In the genomic region with DNA sequence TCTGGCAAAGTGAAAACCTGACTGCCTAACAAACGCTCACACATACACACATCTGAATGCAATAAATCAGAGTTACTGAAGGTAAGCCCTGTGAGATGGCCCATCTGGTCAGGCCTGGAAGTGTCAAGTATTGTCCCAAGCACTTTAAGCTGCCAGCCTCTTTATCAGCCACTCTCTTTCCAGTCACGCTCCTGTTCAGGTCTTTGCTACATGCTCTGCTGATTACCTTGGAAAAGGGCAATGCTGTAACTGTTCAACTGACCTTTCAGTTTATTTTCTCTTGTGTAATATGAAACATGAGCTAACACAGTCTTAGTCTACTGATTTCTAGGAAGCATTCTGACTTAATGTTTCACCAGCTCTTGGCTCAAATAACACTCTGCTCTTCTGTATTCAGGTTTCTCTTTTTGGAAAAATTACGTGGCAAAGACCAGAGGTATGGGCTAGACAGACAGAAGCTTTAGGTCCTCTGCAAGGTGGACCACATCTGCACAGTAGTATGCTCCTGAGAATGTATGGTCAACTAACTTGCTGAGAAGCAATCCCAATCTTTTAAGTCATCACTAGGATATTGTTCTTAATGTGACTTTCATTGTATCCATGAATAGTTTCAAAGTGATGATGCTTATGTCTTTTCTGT, we compare ENCODE assay signal across 10 cellular contexts. TPM values are rescaled to one million over a fixed set of nuclear protein-coding genes. Genes with fewer than 3 reads are reported as not detected.
DNase-seq lines count a peak whose midpoint lies in the region; ATAC-seq and TF ChIP-seq lines count a peak whose summit lies in the region.
"Had no signal": no experiment of that assay in that cellular context is flagged by ENCODE, and none has a peak within 500 bp of the region (broad histone marks: within the 10 kb centered on the region; RNA-seq: fewer than 3 reads in every experiment).

No MANE protein-coding gene starts in this region.

- peak; percentile 15 for ATAC-seq in left colon
- ATAC-seq in T-helper 17 cell = no peak

- POLR2A ChIA-PET in MCF 10A (lab: Yijun Ruan, JAX) = interaction anchor here (0.7 to 1.0 kb wide), 3 partner anchors 22 to 29 kb away, joined by 3 to 4 read pairs (median 4); no protein-coding TSS in a partner anchor

- H3K36me3 Mint-ChIP-seq in MCF 10A (ENCODE audit: insufficient read depth, unreplicated experiment) (no peaks in the 10 kb centered on the region), T-helper 17 cell (ENCODE audit: low read depth) (no peaks in the 10 kb centered on the region)

- H3K9me3 Mint-ChIP-seq in MCF 10A (ENCODE audit: unreplicated experiment) = no peaks in the 10 kb centered on the region
- H3K9me3 Mint-ChIP-seq: memory B cell had no signal

- intact Hi-C loops in MCF 10A (cut with micrococcal nuclease) = no loop called here
- intact Hi-C loops in breast epithelium (cut with DNase I; ENCODE audit: low total_unique reads) = no loop called here
- intact Hi-C loops in left colon (cut with DNase I, micrococcal nuclease) = no loop called here

- peak overlapping the region; percentile 18 for H3K27ac Mint-ChIP-seq in MCF 10A (ENCODE audit: low read depth, unreplicated experiment)
- H3K27ac Mint-ChIP-seq in T-helper 17 cell = no peak overlapping the region
- H3K27ac Mint-ChIP-seq: activated CD4-positive, alpha-beta T cell treated with anti-CD3 and anti-CD28 coated beads, Interleukin-2, amount 10 ng/mL, durations not matched to agents 7 days and 5 days; memory B cell had no signal

- H3K4me1 ChIP-seq in breast epithelium = no peaks in the 10 kb centered on the region

- H3K9me3 ChIP-seq in breast epithelium = no peaks in the 10 kb centered on the region
- H3K9me3 ChIP-seq in T-helper 17 cell (ENCODE audit: control insufficient read depth, low read length, poor library complexity, severe bottlenecking) = no peaks in the 10 kb centered on the region

- H3K4me1 Mint-ChIP-seq in MCF 10A (ENCODE audit: insufficient read depth, unreplicated experiment) (peaks cover 8% of the 10 kb centered on the region), T-helper 17 cell (no peaks in the 10 kb centered on the region)
- H3K4me1 Mint-ChIP-seq: activated CD4-positive, alpha-beta T cell treated with anti-CD3 and anti-CD28 coated beads, Interleukin-2, amount 10 ng/mL, durations not matched to agents 7 days and 5 days had no signal

- H3K4me3 ChIP-seq in breast epithelium = no peak overlapping the region

- CTCF ChIA-PET in MCF 10A (lab: Yijun Ruan, JAX) = interaction anchor here (0.8 to 1.4 kb wide), 2 partner anchors 11 to 47 kb away, joined by 3 read pairs; no protein-coding TSS in a partner anchor

- no peak for TF ChIP-seq CTCF in MCF 10A (IDR thresholded peaks at IDR 0.05; ENCODE audit: unreplicated experiment)
- TF ChIP-seq CTCF in breast epithelium (IDR thresholded peaks at IDR 0.05) = no peak

- no peak overlapping the region for H3K27ac ChIP-seq in breast epithelium

- TF ChIP-seq POLR2A in breast epithelium (IDR thresholded peaks at IDR 0.05) = no peak

- no peaks in the 10 kb centered on the region for H3K36me3 ChIP-seq in breast epithelium

- no peaks in the 10 kb centered on the region for H3K27me3 Mint-ChIP-seq in MCF 10A (ENCODE audit: insufficient read depth, unreplicated experiment)
- no peaks in the 10 kb centered on the region for H3K27me3 Mint-ChIP-seq in T-helper 17 cell
- H3K27me3 Mint-ChIP-seq: activated CD4-positive, alpha-beta T cell treated with anti-CD3 and anti-CD28 coated beads, Interleukin-2, amount 10 ng/mL, durations not matched to agents 7 days and 5 days; memory B cell had no signal

- H3K27me3 ChIP-seq in breast epithelium = no peaks in the 10 kb centered on the region

- DNase-seq in MCF 10A (ENCODE audit: unreplicated experiment) (peak; percentile 67), breast epithelium (ENCODE audit: low spot score in 2 of 2) (no peak), amniotic epithelial cell (ENCODE audit: low read depth) (peak; percentile 77), left colon (no peak), SK-N-DZ (ENCODE audit: low spot score) (no peak), T-helper 17 cell (no peak), GM19238 (ENCODE audit: insufficient read length, low spot score) (no peak)
- no peak for DNase-seq in activated CD8-positive, alpha-beta memory T cell treated with anti-CD3 and anti-CD28 coated beads for 24 hours
- DNase-seq: activated CD4-positive, alpha-beta T cell treated with anti-CD3 and anti-CD28 coated beads, Interleukin-2, amount 10 ng/mL, durations not matched to agents 7 days and 5 days had no signal

- H3K4me3 Mint-ChIP-seq in MCF 10A (ENCODE audit: unreplicated experiment) (no peak overlapping the region), T-helper 17 cell (no peak overlapping the region)
- H3K4me3 Mint-ChIP-seq: activated CD4-positive, alpha-beta T cell treated with anti-CD3 and anti-CD28 coated beads, Interleukin-2, amount 10 ng/mL, durations not matched to agents 7 days and 5 days; memory B cell had no signal

- no TSS peak for BruUV-seq in MCF 10A (replicated peaks; lab: Mats Ljungman, UMichigan)

RNA-seq across cellular contexts. Expression of a gene that starts 44.5 kb away (rescaled TPM):
- total RNA-seq in MCF 10A (2022) (41.8 and 58.1 TPM in 2 replicates), breast epithelium (100 to 1,000 TPM in 1 of 3 donors, 10 to 100 TPM in 2; 34.4 to 148 (median 49.8) TPM), left colon (10 to 100 TPM; 14.9 to 18.4 TPM), T-helper 17 cell (1 to 10 TPM; 8.0 to 8.6 TPM)
- polyA plus RNA-seq in SK-N-DZ (2014; cell fraction: cytosol; rRNA removed) = 3.8 and 4.7 TPM in 2 replicates
- 2.0 and 4.1 TPM in 2 replicates for polyA plus RNA-seq in SK-N-DZ (2014; cell fraction: nucleus; rRNA removed)

Comparison
In these comparisons a context has a peak if more than half of its experiments do, and no peak if none do; other contexts are left out.
1. DNase-seq: peak in MCF 10A (single experiment) and amniotic epithelial cell (single experiment); none in breast epithelium (0 of 2), left colon (0 of 2), SK-N-DZ (single experiment), activated CD8-positive, alpha-beta memory T cell treated with anti-CD3 and anti-CD28 coated beads for 24 hours (single experiment), T-helper 17 cell (0 of 3) and GM19238 (single experiment).